8 cellular contexts compared by ENCODE assay signal in the genomic region with DNA sequence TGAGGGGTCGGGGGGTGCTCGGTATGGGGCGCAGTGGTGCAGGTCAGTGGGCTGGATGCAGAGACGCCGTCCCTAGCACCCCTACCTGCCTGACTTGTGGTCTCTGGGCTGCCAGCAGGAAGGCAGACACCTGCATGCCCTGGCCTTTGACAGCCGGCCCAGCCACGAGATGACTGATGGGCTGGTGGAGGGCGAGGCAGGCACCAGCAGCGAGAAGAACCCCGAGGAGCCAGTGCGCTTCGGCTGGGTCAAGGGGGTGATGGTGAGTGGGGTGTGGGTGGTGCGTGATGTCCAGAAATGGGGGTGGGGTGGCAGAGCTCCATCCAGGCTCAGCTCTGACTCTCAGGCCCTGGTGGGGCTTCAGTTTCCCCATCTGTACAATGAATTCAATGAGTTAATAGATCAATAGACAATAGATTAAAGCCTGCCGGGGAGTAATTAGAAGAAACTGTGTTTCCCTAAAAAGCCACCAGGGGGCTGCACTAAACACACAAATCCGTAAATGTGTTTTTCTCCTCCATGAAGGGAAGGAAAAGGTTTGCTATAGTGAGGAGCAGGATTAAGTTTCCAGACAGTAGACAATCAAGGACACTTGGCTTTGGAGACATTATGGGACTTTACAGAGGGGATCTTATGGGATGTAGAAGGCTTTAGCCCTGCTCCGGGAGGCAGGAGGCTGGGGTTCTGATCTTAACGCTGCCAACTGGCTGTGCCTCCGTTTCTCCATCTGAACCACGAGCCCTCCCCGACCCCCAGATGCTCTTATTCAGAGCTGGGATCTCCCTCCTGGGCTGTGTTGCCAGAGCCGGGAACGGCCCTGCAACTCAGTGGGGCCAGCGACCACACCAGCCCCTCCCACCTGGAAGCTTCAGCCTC. TPM values are rescaled to one million over a fixed set of nuclear protein-coding genes. Genes with fewer than 3 reads are reported as not detected.
DNase-seq lines count a peak whose midpoint lies in the region; ATAC-seq, FAIRE-seq and TF ChIP-seq lines count a peak whose summit lies in the region.

No MANE protein-coding gene starts in this region.

- H4K20me1 ChIP-seq in GM12878 (ENCODE audit: control insufficient read depth, insufficient read depth), result no peaks in the 10 kb centered on the region

- SMC1A ChIA-PET in GM12878 (lab: Charles Lee; ENCODE audit: uncharacterized antibody, unreplicated experiment), result interaction anchor here (0.7 to 6.0 kb wide), 17 partner anchors 43 to 114 kb away, joined by 3 to 86 read pairs (median 4); partner anchors contain the start of gene CETP

- TF ChIP-seq CTCF in D721Med (IDR thresholded peaks at IDR 0.05; ENCODE audit: insufficient read depth, missing control alignments) (peak; percentile 70), Panc1 (IDR thresholded peaks at IDR 0.05) (peak; percentile 79), GM12878 (IDR thresholded peaks at IDR 0.05 in 2 of 3, conservative IDR thresholded peaks at IDR 0.05 in 1 of 3; ENCODE audit: control insufficient read depth in 2 of 3, extremely low read depth in 1 of 3, insufficient read depth in 1 of 3, low read depth in 3 of 3, low read length in 3 of 3) (peak; percentile 65 to 75 (median 65))

- no peak for TF ChIP-seq EP300 in GM12878 (IDR thresholded peaks at IDR 0.05; ENCODE audit: borderline replicate concordance in 1 of 2, control insufficient read depth in 1 of 2, low read depth in 2 of 2, low read length in 2 of 2)

- in situ Hi-C loops in Panc1 (cut with HindIII; ENCODE audit: low pct_unique_long_range_greater_than_20kb, low sequenced_read_pairs), result no loop called here
- in situ Hi-C loops in GM12878 (cut with MboI), result loop anchor here (5.0 kb wide), 2 partner anchors 85 to 175 kb away; no protein-coding TSS in a partner anchor

- no peak overlapping the region for H3K4me2 ChIP-seq in GM12878 (ENCODE audit: control insufficient read depth, insufficient read depth)

- CTCF ChIA-PET in Panc1 (lab: Charles Lee), result interaction anchor here (0.7 to 1.3 kb wide), 3 partner anchors 71 to 178 kb away, joined by 3 read pairs; no protein-coding TSS in a partner anchor
- CTCF ChIA-PET in GM12878 (lab: Yijun Ruan, JAX), result interaction anchor here (0.6 to 11.7 kb wide), 36 partner anchors 8 to 293 kb away, joined by 3 to 247 read pairs (median 5); partner anchors contain the start of genes CETP, HERPUD1 and NUP93

- intact Hi-C loops in Panc1 (cut with micrococcal nuclease; ENCODE audit: unreplicated experiment), result loop anchor here (10.0 kb wide), 1 partner anchor 428 kb away; no protein-coding TSS in a partner anchor
- intact Hi-C loops in GM12878 (cut with micrococcal nuclease; ENCODE audit: unreplicated experiment), result loop anchor here (1.0 to 5.0 kb wide), 3 partner anchors 65 to 84 kb away; partner anchors contain the start of gene HERPUD1

- no peak overlapping the region for H3K9ac ChIP-seq in GM12878 (ENCODE audit: control insufficient read depth, insufficient read depth, low read length)

- TF ChIP-seq RAD21 in GM12878 (IDR thresholded peaks at IDR 0.05; ENCODE audit: insufficient read depth, low read depth, low read length), result peak; percentile 88

- no peak for FAIRE-seq in D721Med (lab: Jason Lieb, UNC)
- peak; percentile 35 for FAIRE-seq in GM12878 (lab: Jason Lieb, UNC)

- H3K27ac ChIP-seq in Panc1 (ENCODE audit: low read length), result peak overlapping the region; percentile 17; the same call in 1 of the 2 replicates
- no peak overlapping the region for H3K27ac ChIP-seq in GM12878 (ENCODE audit: control insufficient read depth, insufficient read depth)

- H3K4me3 ChIP-seq in Panc1 (ENCODE audit: low read depth in 2 of 2, low read length in 2 of 2) (no peak overlapping the region), GM12878 (no peak overlapping the region)

- H3K9me3 ChIP-seq in Panc1 (ENCODE audit: control insufficient read depth, insufficient read depth, low read depth, low read length) (no peaks in the 10 kb centered on the region), GM12878 (replicated peaks; ENCODE audit: control insufficient read depth, insufficient read depth, low read length) (no peaks in the 10 kb centered on the region)

- H3K36me3 ChIP-seq in Panc1 (ENCODE audit: control insufficient read depth, insufficient read depth, low read length) (no peaks in the 10 kb centered on the region), GM12878 (ENCODE audit: control insufficient read depth in 2 of 2, insufficient read depth in 2 of 2, low read length in 1 of 2) (no peaks in the 10 kb centered on the region)

- no peak for TF ChIP-seq POLR2A in GM12878 (IDR thresholded peaks at IDR 0.05; ENCODE audit: low read depth, low read length)

- no peak overlapping the region for H2AFZ ChIP-seq in GM12878 (ENCODE audit: control insufficient read depth, low read depth, low read length)

- ATAC-seq in Panc1 (0 out of 2 replicates have a peak, but pooled peaks have one; percentile 19), GM12878 (peak; percentile 27), GM19023 (IDR thresholded peaks at IDR 0.05; ENCODE audit: unreplicated experiment) (no peak)

- POLR2A ChIA-PET in Panc1 (lab: Charles Lee) (no interaction called here), GM12878 (lab: Charles Lee) (interaction anchor here (0.7 to 3.6 kb wide), 9 partner anchors 50 to 185 kb away, joined by 3 to 11 read pairs (median 4); partner anchors contain the start of gene HERPUD1)

- BruUV-seq in Panc1 (replicated peaks; lab: Mats Ljungman, UMichigan), result no TSS peak
- no TSS peak for BruUV-seq in GM12878 (replicated peaks; lab: Mats Ljungman, UMichigan)

- H3K27me3 ChIP-seq in Panc1 (ENCODE audit: control insufficient read depth, insufficient read depth, low read length) (no peaks in the 10 kb centered on the region), GM12878 (replicated peaks in 1 of 2; ENCODE audit: control insufficient read depth in 2 of 2, insufficient read depth in 2 of 2, low read length in 1 of 2) (no peaks in the 10 kb centered on the region)

- WGBS in GM12878 (ENCODE audit: insufficient coverage, insufficient replicate concordance, low lambda C conversion rate, missing lambda C conversion rate), result 46% methylated on average over 23 of the region's 23 CpGs

- peak; percentile 41 for DNase-seq in D721Med (ENCODE audit: insufficient read length, low spot score)
- DNase-seq in HK-2 (ENCODE audit: unreplicated experiment), result peak; percentile 20
- no peak for DNase-seq in Panc1 (ENCODE audit: low read depth, low spot score)
- DNase-seq in GM12878 (ENCODE audit: low read depth, low spot score), result no peak
- peak; percentile 61 for DNase-seq in iPS-NIHi7 (ENCODE audit: extremely low spot score)
- peak; percentile 15 to 27 (median 20) for DNase-seq in stimulated activated CD4-positive, alpha-beta T cell treated with anti-CD3 and anti-CD28 coated beads, Interleukin-1b, Interleukin-23, amount 100 ng/mL, for 24 hours (ENCODE audit: low read depth in 4 of 4, low spot score in 1 of 4)
- no peak for DNase-seq in GM19240 (ENCODE audit: insufficient read length, low spot score)

- H3K79me2 ChIP-seq in GM12878 (ENCODE audit: control insufficient read depth, insufficient read depth, low read length), result no peaks in the 10 kb centered on the region

- H3K4me1 ChIP-seq in Panc1 (ENCODE audit: control insufficient read depth, insufficient read depth, low read length), result no peaks in the 10 kb centered on the region
- H3K4me1 ChIP-seq in GM12878 (ENCODE audit: control insufficient read depth, insufficient read depth, low read length), result peaks cover 35% of the 10 kb centered on the region

- RAD21 ChIA-PET in GM12878 (lab: Charles Lee; ENCODE audit: unreplicated experiment), result interaction anchor here (0.8 to 9.7 kb wide), 16 partner anchors 46 to 179 kb away, joined by 3 to 126 read pairs (median 5); no protein-coding TSS in a partner anchor

TF ChIP-seq in GM12878, 131 proteins besides CTCF, POLR2A, EP300 and RAD21 (continues in another document):
- TF ChIP-seq YY1 (IDR thresholded peaks at IDR 0.05; ENCODE audit: low read depth, low read length) (peak; percentile 20; the same call in 1 of the 2 replicates), CBX3 (IDR thresholded peaks at IDR 0.05; ENCODE audit: borderline replicate concordance, low read depth) (no peak), IRF3 (IDR thresholded peaks at IDR 0.05) (no peak), SMC3 (IDR thresholded peaks at IDR 0.05; ENCODE audit: borderline replicate concordance, low read length) (peak; percentile 91; the same call in 1 of the 2 replicates)

RNA-seq across cellular contexts. Expression of gene SLC12A3, which starts 2.2 kb away (rescaled TPM):
- 0.15 TPM for total RNA-seq in Panc1 (2021; ENCODE audit: unreplicated experiment)
- not detected for polyA plus RNA-seq in Panc1 (2012; ENCODE audit: insufficient read length)
- 0.98 and 2.1 TPM in 2 replicates for total RNA-seq in GM12878 (2013; cell fraction: nucleolus; rRNA removed)
- 3.4 and 4.0 TPM in 2 replicates for total RNA-seq in GM12878 (2014; rRNA removed)
- total RNA-seq in GM12878 (2014; rRNA removed; fragmentation: Illumina TruSeq; extraction: Trizol), result 2.8 and 3.5 TPM in 2 replicates
- 4.8 and 5.2 TPM in 2 replicates for total RNA-seq in GM12878 (2021)
- polyA plus RNA-seq in GM12878 (2011; ENCODE audit: low read depth), result 0.21 TPM
- 0.05 and 0.16 TPM in 2 replicates for polyA plus RNA-seq in GM12878 (2011; rRNA removed)
- 0.10 and 0.16 TPM in 2 replicates for polyA plus RNA-seq in GM12878 (2011; cell fraction: cytosol; rRNA removed)
- 0.13 and 0.35 TPM in 2 replicates for polyA plus RNA-seq in GM12878 (2011; cell fraction: nucleus; rRNA removed)
- 0.38 and 0.55 TPM in 2 replicates for polyA plus RNA-seq in GM12878 (2012)
- 4.9 and 5.9 TPM in 2 replicates for polyA plus RNA-seq in GM12878 (2014; fragmentation: Illumina TruSeq; extraction: Trizol)
- 1 to 10 TPM in 1 of 2 experiments, under 1 TPM in 1; 0.95 to 1.0 TPM for polyA plus RNA-seq in GM12878 (2014; fragmentation: Nextera tagmentation; extraction: Ambion mirVana)
- polyA plus RNA-seq in GM12878 (2014; rRNA removed), result 5.1 and 6.3 TPM in 2 replicates
- polyA plus RNA-seq in GM12878 (2016; fragmentation: Nextera tagmentation; extraction: Ambion mirVana), result 1 to 10 TPM; 2.8 TPM
- polyA minus RNA-seq in GM12878 (2011; rRNA and poly(A)+ RNA removed), result 0.21 and 0.22 TPM in 2 replicates
- 1.0 and 2.3 TPM in 2 replicates for polyA minus RNA-seq in GM12878 (2011; cell fraction: cytosol; rRNA and poly(A)+ RNA removed)
- polyA minus RNA-seq in GM12878 (2011; cell fraction: nucleus; rRNA and poly(A)+ RNA removed), result 0.29 TPM in 1 of 2 replicates, not detected in the other

Comparison
In these comparisons a context has a peak if more than half of its experiments do, and no peak if none do; other contexts are left out.
1. DNase-seq: peak in D721Med (single experiment), HK-2 (single experiment), iPS-NIHi7 (single experiment) and stimulated activated CD4-positive, alpha-beta T cell treated with anti-CD3 and anti-CD28 coated beads, Interleukin-1b, Interleukin-23, amount 100 ng/mL, for 24 hours (4 of 4); none in Panc1 (single experiment), GM12878 (single experiment) and GM19240 (single experiment).
2. Peak in every context shown above with its lines, with median percentiles within 50 percentile points of each other: CTCF ChIP-seq.